8 cellular contexts compared by ENCODE assay signal in genomic region chr20:47360207-47360488, GRCh38. TPM values are rescaled to one million over a fixed set of nuclear protein-coding genes. Genes with fewer than 3 reads are reported as not detected.
DNase-seq lines count a peak whose midpoint lies in the region; ATAC-seq, FAIRE-seq and TF ChIP-seq lines count a peak whose summit lies in the region.

No MANE protein-coding gene starts in this region.

- H3K27me3 Mint-ChIP-seq in activated T-helper 2 cell treated with anti-CD3 and anti-CD28 coated beads, Interferon-gamma antibody, Interleukin-2, Interleukin-4, amounts not matched to agents 10 μg/mL and 5 μg/mL and 100 μg/mL, durations not matched to agents 14 hours and 24 hours and 36 hours (ENCODE audit: low read depth) = no peaks in the 10 kb centered on the region

- H3K27me3 ChIP-seq in cardiac muscle cell (no peaks in the 10 kb centered on the region), skeletal muscle tissue (ENCODE audit: control insufficient read depth in 3 of 3, insufficient read depth in 3 of 3, low read length in 3 of 3) (no peaks in the 10 kb centered on the region)

- H3K4me3 ChIP-seq in cardiac muscle cell (no peak overlapping the region), skeletal muscle tissue (ENCODE audit: low read length in 3 of 3) (peak overlapping the region; percentile 23 to 68 (median 58))

- peak overlapping the region; percentile 98 for H3K27ac ChIP-seq in cardiac muscle cell
- peak overlapping the region; percentile 96 for H3K27ac ChIP-seq in skeletal muscle tissue (ENCODE audit: low read depth, low read length)

- H3K9me3 ChIP-seq in cardiac muscle cell (ENCODE audit: low read depth) (no peaks in the 10 kb centered on the region), skeletal muscle tissue (ENCODE audit: control insufficient read depth in 3 of 3, low read length in 3 of 3) (no peaks in the 10 kb centered on the region)

- no peak overlapping the region for H3K27ac Mint-ChIP-seq in activated T-helper 2 cell treated with anti-CD3 and anti-CD28 coated beads, Interferon-gamma antibody, Interleukin-2, Interleukin-4, amounts not matched to agents 10 μg/mL and 5 μg/mL and 100 μg/mL, durations not matched to agents 14 hours and 24 hours and 36 hours

- TF ChIP-seq CTCF in cardiac muscle cell (IDR thresholded peaks at IDR 0.05; ENCODE audit: low read depth, low read length) = no peak

- peak; percentile 82 for DNase-seq in HPDE6-E6E7 (ENCODE audit: extremely low spot score)
- DNase-seq in SKM-1 (lab: John Stamatoyannopoulos, UW; ENCODE audit: unreplicated experiment) = peak; percentile 39
- peak in 1 of 2 donors; percentile 91 for DNase-seq in cardiac muscle cell (ENCODE audit: low read depth in 1 of 2, low spot score in 1 of 2)
- no peak for DNase-seq in activated T-helper 2 cell treated with anti-CD3 and anti-CD28 coated beads, Interferon-gamma antibody, Interleukin-2, Interleukin-4, amounts not matched to agents 10 μg/mL and 5 μg/mL and 100 μg/mL, durations not matched to agents 14 hours and 24 hours and 36 hours (ENCODE audit: low spot score)
- DNase-seq in GM12891 (ENCODE audit: insufficient read length, low spot score) = no peak

- peaks cover 44% of the 10 kb centered on the region for H3K4me1 Mint-ChIP-seq in activated T-helper 2 cell treated with anti-CD3 and anti-CD28 coated beads, Interferon-gamma antibody, Interleukin-2, Interleukin-4, amounts not matched to agents 10 μg/mL and 5 μg/mL and 100 μg/mL, durations not matched to agents 14 hours and 24 hours and 36 hours (ENCODE audit: low read depth)

- peaks cover 11% of the 10 kb centered on the region for H3K36me3 Mint-ChIP-seq in activated T-helper 2 cell treated with anti-CD3 and anti-CD28 coated beads, Interferon-gamma antibody, Interleukin-2, Interleukin-4, amounts not matched to agents 10 μg/mL and 5 μg/mL and 100 μg/mL, durations not matched to agents 14 hours and 24 hours and 36 hours (ENCODE audit: low read depth)

- no peaks in the 10 kb centered on the region for H3K9me3 Mint-ChIP-seq in activated T-helper 2 cell treated with anti-CD3 and anti-CD28 coated beads, Interferon-gamma antibody, Interleukin-2, Interleukin-4, amounts not matched to agents 10 μg/mL and 5 μg/mL and 100 μg/mL, durations not matched to agents 14 hours and 24 hours and 36 hours

- peak overlapping the region; percentile 77 to 89 (median 89) for H3K9ac ChIP-seq in skeletal muscle tissue (ENCODE audit: low read depth in 1 of 3, low read length in 3 of 3)

- no peak overlapping the region for H3K4me3 Mint-ChIP-seq in activated T-helper 2 cell treated with anti-CD3 and anti-CD28 coated beads, Interferon-gamma antibody, Interleukin-2, Interleukin-4, amounts not matched to agents 10 μg/mL and 5 μg/mL and 100 μg/mL, durations not matched to agents 14 hours and 24 hours and 36 hours (ENCODE audit: low read depth)

- no peaks in the 10 kb centered on the region for H3K36me3 ChIP-seq in cardiac muscle cell
- no peaks in the 10 kb centered on the region for H3K36me3 ChIP-seq in skeletal muscle tissue (ENCODE audit: control insufficient read depth in 3 of 3, insufficient read depth in 3 of 3, low read length in 3 of 3)

- H3K4me1 ChIP-seq in cardiac muscle cell (ENCODE audit: low read depth) (peaks cover 67% of the 10 kb centered on the region), skeletal muscle tissue (ENCODE audit: control insufficient read depth in 3 of 3, insufficient read depth in 3 of 3, low read length in 3 of 3) (peaks cover 59 to 66% (median 64%) of the 10 kb centered on the region in 3 donors)

- ATAC-seq in HG03460 (IDR thresholded peaks at IDR 0.05; ENCODE audit: unreplicated experiment) (no peak), GM18517 (IDR thresholded peaks at IDR 0.05; ENCODE audit: unreplicated experiment) (no peak)

- TF ChIP-seq POLR2A in GM12891 (IDR thresholded peaks at IDR 0.05; ENCODE audit: low read depth, low read length) = no peak

- intact Hi-C loops in activated T-helper 2 cell treated with anti-CD3 and anti-CD28 coated beads, Interferon-gamma antibody, Interleukin-2, Interleukin-4, amounts not matched to agents 10 μg/mL and 5 μg/mL and 100 μg/mL, durations not matched to agents 14 hours and 24 hours and 36 hours (cut with micrococcal nuclease) = no loop called here

- no peak for FAIRE-seq in GM12891 (lab: Jason Lieb, UNC)

TF ChIP-seq in GM12891, 5 proteins besides CTCF, POLR2A, EP300 and RAD21:
- TF ChIP-seq TAF1 (IDR thresholded peaks at IDR 0.05; ENCODE audit: low read depth, low read length) (no peak), SPI1 (IDR thresholded peaks at IDR 0.05; ENCODE audit: low read depth, low read length) (no peak), POLR2AphosphoS5 (IDR thresholded peaks at IDR 0.05; ENCODE audit: low read depth, low read length) (no peak), PAX5 (IDR thresholded peaks at IDR 0.05; ENCODE audit: insufficient read depth, low read length, severe bottlenecking) (no peak), POU2F2 (IDR thresholded peaks at IDR 0.05; ENCODE audit: low read depth, low read length) (no peak)

RNA-seq across cellular contexts. Expression of gene ZMYND8, which starts 3.6 kb away (rescaled TPM):
- total RNA-seq in cardiac muscle cell (33.0 and 45.0 TPM in 2 replicates), skeletal muscle tissue (13.6 TPM)
- polyA plus RNA-seq in cardiac muscle cell = 27.5 and 27.6 TPM in 2 replicates
- 45.7 and 46.7 TPM in 2 replicates for total RNA-seq in activated T-helper 2 cell treated with anti-CD3 and anti-CD28 coated beads, Interferon-gamma antibody, Interleukin-2, Interleukin-4, amounts not matched to agents 10 μg/mL and 5 μg/mL and 100 μg/mL, durations not matched to agents 14 hours and 24 hours and 36 hours
- 14.5 TPM for polyA plus RNA-seq in GM12891 (2012; ENCODE audit: low read depth, missing spikeins)

Comparison
In these comparisons a context has a peak if more than half of its experiments do, and no peak if none do; other contexts are left out.
1. DNase-seq: peak in HPDE6-E6E7 (single experiment) and SKM-1 (single experiment); none in activated T-helper 2 cell treated with anti-CD3 and anti-CD28 coated beads, Interferon-gamma antibody, Interleukin-2, Interleukin-4, amounts not matched to agents 10 μg/mL and 5 μg/mL and 100 μg/mL, durations not matched to agents 14 hours and 24 hours and 36 hours (single experiment) and GM12891 (single experiment).